1 cellular context compared by ENCODE assay signal in genomic region chr14:72776701-72777255, GRCh38.
TF ChIP-seq lines count a peak whose summit lies in the region.

No MANE protein-coding gene starts in this region.

TF ChIP-seq in K562, 482 proteins besides CTCF, POLR2A, EP300 and RAD21 (continued from another document):
- TF ChIP-seq AFF1 (IDR thresholded peaks at IDR 0.05; ENCODE audit: low read depth in 1 of 2, partially characterized antibody in 2 of 2) (no peak), ZNF764 (CRISPR knock-in tag; IDR thresholded peaks at IDR 0.05; ENCODE audit: low read depth) (no peak), CBX8 (IDR thresholded peaks at IDR 0.05; ENCODE audit: borderline replicate concordance, extremely low read depth, low read depth, low read length, poor library complexity, severe bottlenecking) (no peak), CTBP1 (IDR thresholded peaks at IDR 0.05; ENCODE audit: borderline replicate concordance) (0 out of 2 replicates have a peak, but pooled peaks have one; percentile 34), RCOR1 (IDR thresholded peaks at IDR 0.05; ENCODE audit: borderline replicate concordance in 1 of 2, low read depth in 2 of 2, low read length in 2 of 2) (0 out of 4 replicates have a peak, but pooled peaks of 1 of the 2 experiments have one; percentile 14), SIRT6 (IDR thresholded peaks at IDR 0.05; ENCODE audit: low read depth, low read length) (no peak), ZNF12 (CRISPR knock-in tag; IDR thresholded peaks at IDR 0.05) (no peak), TAL1 (IDR thresholded peaks at IDR 0.05) (no peak), CBFA2T3 (IDR thresholded peaks at IDR 0.05) (peak; percentile 53), MTF1 (CRISPR knock-in tag; IDR thresholded peaks at IDR 0.05; ENCODE audit: borderline replicate concordance) (no peak), EZH2 (IDR thresholded peaks at IDR 0.05; ENCODE audit: borderline replicate concordance, low read depth, low read length) (no peak), TAF7 (tag; IDR thresholded peaks at IDR 0.05) (no peak), DPF2 (IDR thresholded peaks at IDR 0.05) (0 out of 2 replicates have a peak, but pooled peaks have one; percentile 20), NFE2L1 (tag; IDR thresholded peaks at IDR 0.05; ENCODE audit: borderline replicate concordance, low read depth) (no peak), NEUROD1 (IDR thresholded peaks at IDR 0.05; ENCODE audit: borderline replicate concordance, low read depth, low read length, partially characterized antibody) (peak; percentile 22), CXXC5 (CRISPR knock-in tag; IDR thresholded peaks at IDR 0.05) (no peak), TGIF2 (CRISPR knock-in tag; IDR thresholded peaks at IDR 0.05) (no peak), TCF3 (CRISPR knock-in tag; IDR thresholded peaks at IDR 0.05) (peak; percentile 37), RFX7 (CRISPR knock-in tag; IDR thresholded peaks at IDR 0.05) (no peak), ZNF224 (CRISPR knock-in tag; IDR thresholded peaks at IDR 0.05) (no peak), ZNF347 (CRISPR knock-in tag; IDR thresholded peaks at IDR 0.05; ENCODE audit: low read depth) (no peak), SMAD4 (CRISPR knock-in tag; conservative IDR thresholded peaks at IDR 0.05) (no peak), FOXA3 (CRISPR knock-in tag; conservative IDR thresholded peaks at IDR 0.05 in 1 of 2, IDR thresholded peaks at IDR 0.05 in 1 of 2) (peak; percentile 61 to 89; a peak in 3 of 4 replicates), PHF20 (IDR thresholded peaks at IDR 0.05; ENCODE audit: partially characterized antibody) (no peak), NCOR1 (IDR thresholded peaks at IDR 0.05) (peak; percentile 30; the same call in 1 of the 2 replicates), KAT7 (CRISPR knock-in tag; IDR thresholded peaks at IDR 0.05; ENCODE audit: borderline replicate concordance) (no peak), CSDE1 (IDR thresholded peaks at IDR 0.05) (no peak), ARID1B (IDR thresholded peaks at IDR 0.05) (peak; percentile 40; the same call in 1 of the 2 replicates), ZNF143 (CRISPR knock-in tag; IDR thresholded peaks at IDR 0.05) (no peak), SMC3 (conservative IDR thresholded peaks at IDR 0.05; ENCODE audit: insufficient read depth, low read depth, low read length) (no peak), BRD4 (IDR thresholded peaks at IDR 0.05) (no peak), PTTG1 (tag; IDR thresholded peaks at IDR 0.05; ENCODE audit: low read depth) (no peak), PCBP1 (IDR thresholded peaks at IDR 0.05; ENCODE audit: low read depth, low read length, poor library complexity, severe bottlenecking) (no peak), THRB (CRISPR knock-in tag; conservative IDR thresholded peaks at IDR 0.05) (no peak), GATA2 (CRISPR knock-in tag; IDR thresholded peaks at IDR 0.05) (no peak), ZC3H4 (CRISPR knock-in tag; IDR thresholded peaks at IDR 0.05; ENCODE audit: borderline replicate concordance) (no peak), FOXJ2 (tag; IDR thresholded peaks at IDR 0.05) (peak; percentile 78), NFRKB (IDR thresholded peaks at IDR 0.05; ENCODE audit: low read depth) (no peak), PYGO2 (tag; IDR thresholded peaks at IDR 0.05) (no peak), ESRRA (IDR thresholded peaks at IDR 0.05; ENCODE audit: borderline replicate concordance, low read depth) (no peak), VEZF1 (CRISPR knock-in tag; IDR thresholded peaks at IDR 0.05) (peak; percentile 54; the same call in 1 of the 2 replicates)
